28 cellular contexts compared by ENCODE assay signal in genomic region chr12:111691262-111691661, GRCh38.
"Had no signal": no experiment of that assay in that cellular context is flagged by ENCODE, and none has a peak within 500 bp of the region (broad histone marks: within the 10 kb centered on the region; RNA-seq: fewer than 3 reads in every experiment).

No MANE protein-coding gene starts in this region.

- H3K9me3 Mint-ChIP-seq: naive thymus-derived CD8-positive, alpha-beta T cell; natural killer cell treated with Interleukin-12 subunit alpha and Interleukin-12 subunit beta and Interleukin-15 and Interleukin-18, amount 100 ng/mL, for 72 hours; nephron progenitor cell; neural crest cell; stimulated activated effector memory CD8-positive, alpha-beta T cell treated with anti-CD3 and anti-CD28 coated beads, Interleukin-12 subunit alpha, Interleukin-12 subunit beta, amount 100 ng/mL, for 72 hours; stimulated activated naive CD8-positive, alpha-beta T cell treated with anti-CD3 and anti-CD28 coated beads, Interleukin-15, amount 100 ng/mL, for 72 hours; type B pancreatic cell had no signal

- H3K27ac Mint-ChIP-seq: natural killer cell treated with Interleukin-12 subunit alpha and Interleukin-12 subunit beta and Interleukin-15 and Interleukin-18, amount 100 ng/mL, for 72 hours; nephron progenitor cell; stimulated activated effector memory CD8-positive, alpha-beta T cell treated with anti-CD3 and anti-CD28 coated beads, Interleukin-12 subunit alpha, Interleukin-12 subunit beta, amount 100 ng/mL, for 72 hours; type B pancreatic cell had no signal

- ATAC-seq: naive thymus-derived CD8-positive, alpha-beta T cell; natural killer cell treated with Interleukin-12 subunit alpha and Interleukin-12 subunit beta and Interleukin-15 and Interleukin-18, amount 100 ng/mL, for 72 hours; pancreas; psoas muscle; right cardiac atrium; right lobe of liver; stimulated activated effector memory CD8-positive, alpha-beta T cell treated with anti-CD3 and anti-CD28 coated beads, Interleukin-12 subunit alpha, Interleukin-12 subunit beta, amount 100 ng/mL, for 72 hours; stimulated activated naive CD8-positive, alpha-beta T cell treated with anti-CD3 and anti-CD28 coated beads, Interleukin-15, amount 100 ng/mL, for 72 hours; stimulated activated naive CD8-positive, alpha-beta T cell treated with anti-CD3 and anti-CD28 coated beads, Interleukin-15, Interleukin-2, amounts not matched to agents 100 U/mL and 50 U/mL, for 24 hours; upper lobe of right lung had no signal

- H3K9me3 ChIP-seq: neutrophil, pancreas, psoas muscle, right lobe of liver, sigmoid colon, suprapubic skin, testis, tibial artery, transverse colon, upper lobe of right lung, uterus had no signal

- H3K4me3 Mint-ChIP-seq: naive thymus-derived CD8-positive, alpha-beta T cell; natural killer cell treated with Interleukin-12 subunit alpha and Interleukin-12 subunit beta and Interleukin-15 and Interleukin-18, amount 100 ng/mL, for 72 hours; nephron progenitor cell; neural crest cell; stimulated activated effector memory CD8-positive, alpha-beta T cell treated with anti-CD3 and anti-CD28 coated beads, Interleukin-12 subunit alpha, Interleukin-12 subunit beta, amount 100 ng/mL, for 72 hours; stimulated activated naive CD8-positive, alpha-beta T cell treated with anti-CD3 and anti-CD28 coated beads, Interleukin-15, amount 100 ng/mL, for 72 hours; type B pancreatic cell had no signal

- DNase-seq: naive thymus-derived CD8-positive, alpha-beta T cell; nephron progenitor cell; nucleus accumbens; pancreas; psoas muscle; right cardiac atrium; right lobe of liver; sigmoid colon; small intestine; stimulated activated CD4-positive, alpha-beta T cell treated with anti-CD3 and anti-CD28 coated beads, Interleukin-15, amount 100 ng/mL, for 24 hours; stimulated activated CD4-positive, alpha-beta T cell treated with anti-CD3 and anti-CD28 coated beads, Interleukin-2, amount 100 ng/mL, for 24 hours; stimulated activated CD4-positive, alpha-beta T cell treated with anti-CD3 and anti-CD28 coated beads, Interleukin-2, amount 100 ng/mL, for 48 hours; stimulated activated CD4-positive, alpha-beta T cell treated with anti-CD3 and anti-CD28 coated beads, Interleukin-4, amount 100 ng/mL, for 24 hours; stimulated activated naive CD4-positive, alpha-beta T cell; stimulated activated naive CD8-positive, alpha-beta T cell treated with anti-CD3 and anti-CD28 coated beads, Interleukin-15, amount 100 ng/mL, for 72 hours; stimulated activated naive CD8-positive, alpha-beta T cell treated with anti-CD3 and anti-CD28 coated beads, Interleukin-15, Interleukin-2, amounts not matched to agents 100 U/mL and 50 U/mL, for 24 hours; substantia nigra; testis; tibial artery; transverse colon; upper lobe of right lung; uterus had no signal

- H3K27me3 Mint-ChIP-seq: naive thymus-derived CD8-positive, alpha-beta T cell; natural killer cell treated with Interleukin-12 subunit alpha and Interleukin-12 subunit beta and Interleukin-15 and Interleukin-18, amount 100 ng/mL, for 72 hours; stimulated activated naive CD8-positive, alpha-beta T cell treated with anti-CD3 and anti-CD28 coated beads, Interleukin-15, amount 100 ng/mL, for 72 hours; type B pancreatic cell had no signal
